In genomic region chr2:74267068-74267467, GRCh38 we compare ENCODE assay signal across 1 cellular context.
TF ChIP-seq lines count a peak whose summit lies in the region.

No MANE protein-coding gene starts in this region.

TF ChIP-seq in WTC11, 78 proteins besides CTCF, POLR2A, EP300 and RAD21 (continued from another document):
- no peak for TF ChIP-seq E2F5 (CRISPR knock-in tag; IDR thresholded peaks at IDR 0.05)
- TF ChIP-seq JUN (CRISPR knock-in tag; IDR thresholded peaks at IDR 0.05) = no peak
